18 cellular contexts compared by ENCODE assay signal in genomic region chr17:17183744-17184143, GRCh38. TPM values are rescaled to one million over a fixed set of nuclear protein-coding genes. Genes with fewer than 3 reads are reported as not detected.
DNase-seq lines count a peak whose midpoint lies in the region; TF ChIP-seq lines count a peak whose summit lies in the region.
"Had no signal": no experiment of that assay in that cellular context is flagged by ENCODE, and none has a peak within 500 bp of the region (broad histone marks: within the 10 kb centered on the region; RNA-seq: fewer than 3 reads in every experiment).

No MANE protein-coding gene starts in this region.

- H3K27me3 Mint-ChIP-seq in T-helper 1 cell treated with Interleukin-12 subunit alpha and Interleukin-12 subunit beta and Interleukin-4 antibody, amounts not matched to agents 30 μg/mL and 1 μg/mL, for 36 hours (ENCODE audit: low read depth), result no peaks in the 10 kb centered on the region
- H3K27me3 Mint-ChIP-seq in CD8-positive, alpha-beta memory T cell, result no peaks in the 10 kb centered on the region
- H3K27me3 Mint-ChIP-seq in mesothelial cell of epicardium (ENCODE audit: low read depth), result no peaks in the 10 kb centered on the region
- H3K27me3 Mint-ChIP-seq: activated naive CD8-positive, alpha-beta T cell treated with anti-CD3 and anti-CD28 coated beads, Interleukin-2, amount 10 ng/mL, durations not matched to agents 7 days and 5 days; B cell had no signal

- peak overlapping the region; percentile 93 for H3K27ac Mint-ChIP-seq in T-helper 1 cell treated with Interleukin-12 subunit alpha and Interleukin-12 subunit beta and Interleukin-4 antibody, amounts not matched to agents 30 μg/mL and 1 μg/mL, for 36 hours
- peak overlapping the region in 7 of 8 donors; percentile 66 to 97 (median 88) for H3K27ac Mint-ChIP-seq in CD8-positive, alpha-beta memory T cell
- H3K27ac Mint-ChIP-seq in mesothelial cell of epicardium, result peak overlapping the region; percentile 39

- no peak for TF ChIP-seq CTCF in mesothelial cell of epicardium (IDR thresholded peaks at IDR 0.05; ENCODE audit: unreplicated experiment)
- TF ChIP-seq CTCF in tibial nerve (IDR thresholded peaks at IDR 0.05), result no peak

- H3K4me3 Mint-ChIP-seq in T-helper 1 cell treated with Interleukin-12 subunit alpha and Interleukin-12 subunit beta and Interleukin-4 antibody, amounts not matched to agents 30 μg/mL and 1 μg/mL, for 36 hours, result peak overlapping the region; percentile 72
- H3K4me3 Mint-ChIP-seq in CD8-positive, alpha-beta memory T cell, result peak overlapping the region in 5 of 7 donors; percentile 6 to 69 (median 41)
- H3K4me3 Mint-ChIP-seq in mesothelial cell of epicardium, result no peak overlapping the region
- H3K4me3 Mint-ChIP-seq: B cell had no signal

- no peaks in the 10 kb centered on the region for H3K9me3 Mint-ChIP-seq in T-helper 1 cell treated with Interleukin-12 subunit alpha and Interleukin-12 subunit beta and Interleukin-4 antibody, amounts not matched to agents 30 μg/mL and 1 μg/mL, for 36 hours
- H3K9me3 Mint-ChIP-seq in CD8-positive, alpha-beta memory T cell, result no peaks in the 10 kb centered on the region
- H3K9me3 Mint-ChIP-seq in mesothelial cell of epicardium, result no peaks in the 10 kb centered on the region
- H3K9me3 Mint-ChIP-seq: activated naive CD8-positive, alpha-beta T cell treated with anti-CD3 and anti-CD28 coated beads, Interleukin-2, amount 10 ng/mL, durations not matched to agents 7 days and 5 days had no signal

- peaks cover 87% of the 10 kb centered on the region for H3K4me1 ChIP-seq in CD8-positive, alpha-beta memory T cell (ENCODE audit: insufficient read depth, low read length)
- H3K4me1 ChIP-seq in effector memory CD4-positive, alpha-beta T cell (ENCODE audit: control insufficient read depth, insufficient read depth, low read length, poor library complexity, severe bottlenecking), result peaks cover 77% of the 10 kb centered on the region
- peaks cover 0 to 19% (median 0%) of the 10 kb centered on the region in 4 donors for H3K4me1 ChIP-seq in tibial nerve
- H3K4me1 ChIP-seq: parathyroid adenoma had no signal

- no peaks in the 10 kb centered on the region for H3K27me3 ChIP-seq in CD8-positive, alpha-beta memory T cell (ENCODE audit: insufficient read depth, low read length, poor library complexity, severe bottlenecking)
- no peaks in the 10 kb centered on the region for H3K27me3 ChIP-seq in effector memory CD4-positive, alpha-beta T cell (replicated peaks; ENCODE audit: control insufficient read depth, insufficient read depth, low read length, poor library complexity, severe bottlenecking)
- H3K27me3 ChIP-seq in tibial nerve, result no peaks in the 10 kb centered on the region
- H3K27me3 ChIP-seq: gastrocnemius medialis had no signal

- H3K27ac ChIP-seq in CD8-positive, alpha-beta memory T cell (ENCODE audit: low read depth, low read length), result no peak overlapping the region
- peak overlapping the region; percentile 42 for H3K27ac ChIP-seq in effector memory CD4-positive, alpha-beta T cell (ENCODE audit: insufficient read depth, low read length, poor library complexity, severe bottlenecking)
- H3K27ac ChIP-seq in tibial nerve, result no peak overlapping the region
- H3K27ac ChIP-seq: 22Rv1, parathyroid adenoma had no signal

- H3K36me3 Mint-ChIP-seq in T-helper 1 cell treated with Interleukin-12 subunit alpha and Interleukin-12 subunit beta and Interleukin-4 antibody, amounts not matched to agents 30 μg/mL and 1 μg/mL, for 36 hours (ENCODE audit: low read depth), result peaks cover 63% of the 10 kb centered on the region
- H3K36me3 Mint-ChIP-seq in CD8-positive, alpha-beta memory T cell, result peaks cover 11 to 76% (median 23%) of the 10 kb centered on the region in 3 donors
- H3K36me3 Mint-ChIP-seq in mesothelial cell of epicardium, result peaks cover 27% of the 10 kb centered on the region

- TF ChIP-seq POLR2A in tibial nerve (IDR thresholded peaks at IDR 0.05), result no peak

- TF ChIP-seq EP300 in tibial nerve (IDR thresholded peaks at IDR 0.05), result no peak

- CTCF ChIA-PET in CD8-positive, alpha-beta memory T cell (lab: Charles Lee), result interaction anchor here (1.0 to 2.0 kb wide), 4 partner anchors 11 to 25 kb away, joined by 3 to 6 read pairs (median 3); partner anchors contain the start of gene PLD6

- H3K4me1 Mint-ChIP-seq in T-helper 1 cell treated with Interleukin-12 subunit alpha and Interleukin-12 subunit beta and Interleukin-4 antibody, amounts not matched to agents 30 μg/mL and 1 μg/mL, for 36 hours (ENCODE audit: low read depth), result peaks cover 67% of the 10 kb centered on the region
- peaks cover 66 to 81% (median 73%) of the 10 kb centered on the region in 3 donors for H3K4me1 Mint-ChIP-seq in CD8-positive, alpha-beta memory T cell
- peaks cover 37% of the 10 kb centered on the region for H3K4me1 Mint-ChIP-seq in mesothelial cell of epicardium

- H3K4me3 ChIP-seq in CD8-positive, alpha-beta memory T cell (ENCODE audit: low read length), result peak overlapping the region; percentile 23
- H3K4me3 ChIP-seq in effector memory CD4-positive, alpha-beta T cell (ENCODE audit: insufficient read depth, low read depth, low read length, poor library complexity, severe bottlenecking), result no peak overlapping the region
- no peak overlapping the region for H3K4me3 ChIP-seq in tibial nerve
- H3K4me3 ChIP-seq: gastrocnemius medialis, K562 had no signal

- WGBS in tibial nerve, 2 donors, result 90 to 98% methylated on average over 4 of the region's 4 CpGs

- POLR2A ChIA-PET in CD8-positive, alpha-beta memory T cell (lab: Charles Lee), result no interaction called here

- H3K9me3 ChIP-seq in CD8-positive, alpha-beta memory T cell (ENCODE audit: low read length), result no peaks in the 10 kb centered on the region
- no peaks in the 10 kb centered on the region for H3K9me3 ChIP-seq in effector memory CD4-positive, alpha-beta T cell (ENCODE audit: control insufficient read depth, low read length)
- no peaks in the 10 kb centered on the region for H3K9me3 ChIP-seq in tibial nerve
- H3K9me3 ChIP-seq: gastrocnemius medialis had no signal

- DNase-seq in T-helper 1 cell, result no peak
- DNase-seq in CD8-positive, alpha-beta memory T cell, result no peak
- DNase-seq in effector memory CD4-positive, alpha-beta T cell, result no peak
- DNase-seq in mesothelial cell of epicardium (ENCODE audit: low spot score in 2 of 2, unreplicated experiment in 2 of 2), result no peak
- no peak for DNase-seq in GDM1 (lab: John Stamatoyannopoulos, UW)
- DNase-seq in NCI-H2029 treated with DMSO at 0.1 percent for 48 hours (lab: John Stamatoyannopoulos, UW), result no peak
- DNase-seq in tibial nerve (ENCODE audit: low spot score in 2 of 2), result no peak
- DNase-seq: activated naive CD8-positive, alpha-beta T cell treated with anti-CD3 and anti-CD28 coated beads, Interleukin-2, amount 10 ng/mL, durations not matched to agents 7 days and 5 days; dermis blood vessel endothelial cell; gastrocnemius medialis; MV-4-11; NCI-H187 treated with DMSO at 0.1 percent for 48 hours; NCI-H446 treated with DMSO at 0.1 percent for 48 hours had no signal

- H3K36me3 ChIP-seq in CD8-positive, alpha-beta memory T cell (ENCODE audit: insufficient read depth, low read length), result peaks cover 10% of the 10 kb centered on the region
- peaks cover 13% of the 10 kb centered on the region for H3K36me3 ChIP-seq in effector memory CD4-positive, alpha-beta T cell (ENCODE audit: control insufficient read depth, insufficient read depth, low read length)
- peaks cover under 1 to 91% (median 16%) of the 10 kb centered on the region in 3 donors for H3K36me3 ChIP-seq in tibial nerve

RNA-seq across cellular contexts. Expression of gene PLD6, which starts 22.4 kb away (rescaled TPM):
- 10 to 100 TPM; 26.5 to 28.4 TPM for total RNA-seq in CD8-positive, alpha-beta memory T cell
- polyA plus RNA-seq in CD8-positive, alpha-beta memory T cell, result 6.9 TPM
- total RNA-seq in mesothelial cell of epicardium (1.7 to 2.4 TPM (median 2.3 TPM) in 3 replicates), tibial nerve (10 to 100 TPM in 1 of 4 donors, 1 to 10 TPM in 3; 6.0 to 11.1 (median 8.2) TPM)

RNA-seq across cellular contexts. Expression of gene FLCN, which starts 53.2 kb away (rescaled TPM):
- total RNA-seq in CD8-positive, alpha-beta memory T cell, result 10 to 100 TPM; 26.9 to 30.7 TPM
- 3.8 TPM for polyA plus RNA-seq in CD8-positive, alpha-beta memory T cell
- total RNA-seq in mesothelial cell of epicardium (50.4 to 57.2 TPM (median 53.0 TPM) in 3 replicates), tibial nerve (10 to 100 TPM; 71.5 to 85.9 (median 76.6) TPM)

Comparison
In these comparisons a context has a peak if more than half of its experiments do, and no peak if none do; other contexts are left out.
1. H3K27ac Mint-ChIP-seq: peak in every context shown above with its lines; median percentile 93 in T-helper 1 cell treated with Interleukin-12 subunit alpha and Interleukin-12 subunit beta and Interleukin-4 antibody, amounts not matched to agents 30 μg/mL and 1 μg/mL, for 36 hours; 88 in CD8-positive, alpha-beta memory T cell; 39 in mesothelial cell of epicardium.